23 cellular contexts compared by ENCODE assay signal in the genomic region with DNA sequence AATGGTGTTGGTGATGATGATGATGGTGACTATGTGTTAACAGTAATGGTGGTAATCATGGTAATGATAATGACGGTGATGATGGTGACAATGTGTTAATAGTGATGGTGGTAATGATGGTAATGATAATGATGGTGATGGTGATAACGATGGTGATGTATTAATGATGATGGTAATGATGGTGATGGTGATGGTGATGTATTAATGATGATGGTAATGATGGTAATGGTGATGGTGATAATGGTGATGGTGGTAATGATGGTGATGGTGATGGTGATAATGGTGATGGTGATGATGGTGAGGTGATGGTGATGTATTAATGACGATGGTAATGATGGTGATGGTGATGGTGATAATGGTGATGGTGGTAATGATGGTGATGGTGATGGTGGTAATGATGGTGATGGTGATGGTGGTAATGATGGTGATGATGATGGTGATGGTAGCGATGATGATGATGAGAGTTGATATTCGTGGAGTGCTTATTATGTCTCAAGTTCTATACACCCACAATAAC.
"Had no signal": no experiment of that assay in that cellular context is flagged by ENCODE, and none has a peak within 500 bp of the region (broad histone marks: within the 10 kb centered on the region; RNA-seq: fewer than 3 reads in every experiment).

No MANE protein-coding gene starts in this region.

- H3K79me2 ChIP-seq: hepatocyte, parathyroid adenoma had no signal

- H3K27me3 ChIP-seq: colonic mucosa, esophagus muscularis mucosa, foreskin keratinocyte, gastroesophageal sphincter, heart left ventricle, hepatocyte, left lung, neural progenitor cell, sigmoid colon, testis, tibial artery had no signal

- H3K4me2 ChIP-seq: hepatocyte, neural progenitor cell had no signal

- H3K4me1 ChIP-seq: colonic mucosa, gastroesophageal sphincter, left lung, parathyroid adenoma, sigmoid colon, tibial artery had no signal

- H3K27ac ChIP-seq: colonic mucosa, esophagus muscularis mucosa, foreskin keratinocyte, gastroesophageal sphincter, heart left ventricle, hepatocyte, left lung, neural progenitor cell, parathyroid adenoma, sigmoid colon, testis, tibial artery had no signal

- H3K36me3 ChIP-seq: colonic mucosa, esophagus muscularis mucosa, gastroesophageal sphincter, heart left ventricle, left lung, neural progenitor cell, sigmoid colon, tibial artery had no signal

- ATAC-seq: gastroesophageal sphincter; naive thymus-derived CD4-positive, alpha-beta T cell; stimulated activated effector memory CD8-positive, alpha-beta T cell treated with anti-CD3 and anti-CD28 coated beads, Interleukin-12 subunit alpha, Interleukin-12 subunit beta, amount 100 ng/mL, for 72 hours; stimulated activated naive CD8-positive, alpha-beta T cell treated with anti-CD3 and anti-CD28 coated beads, Interleukin-15, Interleukin-2, amounts not matched to agents 100 U/mL and 50 U/mL, for 24 hours had no signal

- H2AFZ ChIP-seq: hepatocyte, neural progenitor cell, parathyroid adenoma had no signal

- H3K9me3 ChIP-seq: colonic mucosa, left lung, sigmoid colon, testis, tibial artery had no signal

- H3K9ac ChIP-seq: neural progenitor cell, parathyroid adenoma had no signal

- DNase-seq: colonic mucosa; dermis blood vessel endothelial cell; effector memory CD4-positive, alpha-beta T cell; foreskin keratinocyte; heart left ventricle; kidney; left lung; mesendoderm; midbrain; naive thymus-derived CD4-positive, alpha-beta T cell; sigmoid colon; stimulated activated CD4-positive, alpha-beta T cell treated with anti-CD3 and anti-CD28 coated beads, Interleukin-2, amount 100 ng/mL, for 24 hours; stimulated activated CD4-positive, alpha-beta T cell treated with anti-CD3 and anti-CD28 coated beads, Interleukin-4, amount 100 ng/mL, for 24 hours; stimulated activated naive CD8-positive, alpha-beta T cell treated with anti-CD3 and anti-CD28 coated beads, Interleukin-15, Interleukin-2, amounts not matched to agents 100 U/mL and 50 U/mL, for 24 hours; testis; tibial artery had no signal

- H3K4me3 ChIP-seq: colonic mucosa, esophagus muscularis mucosa, gastroesophageal sphincter, heart left ventricle, hepatocyte, left lung, neural progenitor cell, sigmoid colon, testis, tibial artery had no signal

- FAIRE-seq: endothelial cell of umbilical vein, kidney had no signal
